30 cellular contexts compared by ENCODE assay signal in genomic region chr1:226934483-226935237, GRCh38.
"Had no signal": no experiment of that assay in that cellular context is flagged by ENCODE, and none has a peak within 500 bp of the region (broad histone marks: within the 10 kb centered on the region; RNA-seq: fewer than 3 reads in every experiment).

No MANE protein-coding gene starts in this region.

- H3K36me3 ChIP-seq: ascending aorta, brain microvascular endothelial cell, WERI-Rb-1 had no signal

- DNase-seq: activated B cell treated with CpG ODN at 0.5 μM for 24 hours; activated CD4-positive, alpha-beta T cell treated with anti-CD3 and anti-CD28 coated beads for 48 hours; activated CD4-positive, alpha-beta T cell treated with anti-CD3 and anti-CD28 coated beads, Interleukin-2, amount 50 U/mL, for 1 hour; activated CD4-positive, alpha-beta T cell treated with anti-CD3 and anti-CD28 coated beads, Interleukin-2, amount 50 U/mL, for 48 hours; activated CD8-positive, alpha-beta memory T cell treated with anti-CD3 and anti-CD28 coated beads, Interleukin-2, amount 10 ng/mL, durations not matched to agents 7 days and 5 days; activated CD8-positive, alpha-beta memory T cell treated with anti-CD3 and anti-CD28 coated beads, Interleukin-2, amount 50 U/mL, for 4 hours; activated CD8-positive, alpha-beta T cell treated with anti-CD3 and anti-CD28 coated beads for 36 hours; activated effector memory CD4-positive, alpha-beta T cell treated with Interleukin-2 at 50 U/mL for 16 hours; activated gamma-delta T cell treated with Interleukin-2 at 50 U/mL for 16 hours; activated naive CD4-positive, alpha-beta T cell treated with anti-CD3 and anti-CD28 coated beads, Interleukin-2, amount 50 U/mL, for 16 hours; activated naive CD4-positive, alpha-beta T cell treated with Interleukin-2 at 50 U/mL for 16 hours; activated T-cell treated with anti-CD3 and anti-CD28 coated beads, Interleukin-2, amount 50 U/mL, for 1 hour; amygdala; brain microvascular endothelial cell; dorsolateral prefrontal cortex; effector memory CD4-positive, alpha-beta T cell; endodermal cell; foreskin fibroblast; T-cell; T-helper 9 cell; WERI-Rb-1 had no signal

- H3K27ac Mint-ChIP-seq: activated B cell treated with CpG ODN at 0.5 μM for 24 hours; activated CD8-positive, alpha-beta memory T cell treated with anti-CD3 and anti-CD28 coated beads, Interleukin-2, amount 10 ng/mL, durations not matched to agents 7 days and 5 days; activated CD8-positive, alpha-beta T cell treated with anti-CD3 and anti-CD28 coated beads for 36 hours; activated naive CD8-positive, alpha-beta T cell; activated T-helper 17 cell treated with anti-CD3 and anti-CD28 coated beads, Interleukin-2, amount 50 U/mL, for 72 hours; dendritic cell treated with granulocyte-macrophage colony-stimulating factor and Interleukin-4, amounts not matched to agents 40 ng/mL and 50 ng/mL, for 4 days; endodermal cell; T-cell; T-helper 1 cell treated with Interleukin-12 subunit alpha and Interleukin-12 subunit beta and Interleukin-4 antibody, amounts not matched to agents 30 μg/mL and 1 μg/mL, for 36 hours had no signal

- H3K27me3 Mint-ChIP-seq: activated B cell treated with CpG ODN at 0.5 μM for 24 hours; activated CD8-positive, alpha-beta memory T cell treated with anti-CD3 and anti-CD28 coated beads, Interleukin-2, amount 10 ng/mL, durations not matched to agents 7 days and 5 days; activated CD8-positive, alpha-beta T cell treated with anti-CD3 and anti-CD28 coated beads for 36 hours; activated naive CD8-positive, alpha-beta T cell; activated T-helper 17 cell treated with anti-CD3 and anti-CD28 coated beads, Interleukin-2, amount 50 U/mL, for 72 hours; central memory CD8-positive, alpha-beta T cell; dendritic cell treated with granulocyte-macrophage colony-stimulating factor and Interleukin-4, amounts not matched to agents 40 ng/mL and 50 ng/mL, for 4 days; T-cell had no signal

- ATAC-seq: activated CD4-positive, CD25-positive, alpha-beta regulatory T cell treated with anti-CD3 and anti-CD28 coated beads, Interleukin-2, amount 50 U/mL, for 24 hours; activated CD8-positive, alpha-beta memory T cell treated with anti-CD3 and anti-CD28 coated beads, Interleukin-2, amount 10 ng/mL, durations not matched to agents 7 days and 5 days; activated CD8-positive, alpha-beta T cell treated with anti-CD3 and anti-CD28 coated beads for 36 hours; activated T-helper 17 cell treated with anti-CD3 and anti-CD28 coated beads, Interleukin-2, amount 50 U/mL, for 72 hours; esophagus mucosa; T-cell had no signal

- H3K4me3 ChIP-seq: ascending aorta, coronary artery, dorsolateral prefrontal cortex had no signal

- H3K27ac ChIP-seq: ascending aorta, brain microvascular endothelial cell, coronary artery, dorsolateral prefrontal cortex, WERI-Rb-1 had no signal

- H3K4me3 Mint-ChIP-seq: activated B cell treated with CpG ODN at 0.5 μM for 24 hours; activated CD8-positive, alpha-beta memory T cell treated with anti-CD3 and anti-CD28 coated beads, Interleukin-2, amount 10 ng/mL, durations not matched to agents 7 days and 5 days; activated CD8-positive, alpha-beta T cell treated with anti-CD3 and anti-CD28 coated beads for 36 hours; activated naive CD8-positive, alpha-beta T cell; activated T-helper 17 cell treated with anti-CD3 and anti-CD28 coated beads, Interleukin-2, amount 50 U/mL, for 72 hours; central memory CD8-positive, alpha-beta T cell; dendritic cell treated with granulocyte-macrophage colony-stimulating factor and Interleukin-4, amounts not matched to agents 40 ng/mL and 50 ng/mL, for 4 days; endodermal cell; T-cell; T-helper 1 cell treated with Interleukin-12 subunit alpha and Interleukin-12 subunit beta and Interleukin-4 antibody, amounts not matched to agents 30 μg/mL and 1 μg/mL, for 36 hours had no signal
